ENCODE assay signal across 8 cellular contexts in the genomic region with DNA sequence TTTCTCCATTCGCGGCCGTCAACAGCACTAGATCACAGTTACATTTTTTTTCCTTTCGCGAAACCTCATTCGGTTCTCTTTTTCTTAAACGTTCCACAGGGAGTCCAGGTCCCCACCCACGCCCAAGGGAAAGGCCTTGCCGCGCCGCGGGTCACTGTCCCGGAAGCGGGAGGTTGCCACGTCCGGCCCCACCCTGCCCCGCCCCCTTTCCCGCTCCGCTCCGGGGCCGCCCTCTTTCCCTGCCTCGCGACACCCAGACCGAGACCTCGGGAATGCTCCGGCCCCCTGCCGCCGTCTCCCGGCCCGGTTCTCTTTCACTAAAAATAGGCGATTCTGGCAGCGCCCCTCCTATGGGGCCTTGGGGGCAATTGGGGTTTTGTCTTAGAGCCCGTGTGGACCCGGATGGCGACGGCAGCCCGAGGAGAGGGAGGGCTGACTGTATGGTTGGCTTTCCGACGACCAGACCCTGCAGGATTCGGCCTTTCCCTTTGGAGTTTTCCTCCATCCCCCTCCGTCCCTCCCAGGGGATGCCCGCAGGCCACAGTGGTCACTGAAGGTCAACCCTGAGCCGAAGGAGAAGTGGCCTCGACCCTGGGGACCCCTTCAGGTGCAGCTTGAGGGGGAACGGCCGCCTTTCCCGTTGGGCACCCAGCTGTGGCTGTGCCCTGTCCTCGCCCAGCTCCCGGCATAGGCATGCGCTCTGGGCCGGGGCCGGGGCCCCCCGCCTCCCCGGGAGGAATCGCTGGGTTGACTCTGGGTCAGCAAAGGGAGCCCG. TPM values are rescaled to one million over a fixed set of nuclear protein-coding genes. Genes with fewer than 3 reads are reported as not detected.
DNase-seq lines count a peak whose midpoint lies in the region; ATAC-seq and TF ChIP-seq lines count a peak whose summit lies in the region.

No MANE protein-coding gene starts in this region.

- peak overlapping the region; percentile 94 to 99 (median 96) for H3K27ac ChIP-seq in gastrocnemius medialis

- no peak for TF ChIP-seq CTCF in gastrocnemius medialis (IDR thresholded peaks at IDR 0.05 in 4 of 5, conservative IDR thresholded peaks at IDR 0.05 in 1 of 5)

- peaks cover 0 to 14% of the 10 kb centered on the region in 2 donors for H3K36me3 ChIP-seq in gastrocnemius medialis

- peaks cover 59 to 60% of the 10 kb centered on the region in 2 donors for H3K4me1 ChIP-seq in gastrocnemius medialis

- H3K4me3 ChIP-seq in gastrocnemius medialis, result peak overlapping the region; percentile 77 to 97 (median 86)

- DNase-seq in ELR (ENCODE audit: low read depth) (peak; percentile 92), RKO (ENCODE audit: low spot score) (peak; percentile 88), amniotic epithelial cell (ENCODE audit: low read depth) (peak; percentile 69), hepatic stellate cell (ENCODE audit: low spot score) (peak; percentile 95), gastrocnemius medialis (peak; percentile 84 to 91), NCI-H526 treated with DMSO at 0.1 percent for 48 hours (lab: John Stamatoyannopoulos, UW) (no peak), DMS53 treated with DMSO at 0.1 percent for 48 hours (lab: John Stamatoyannopoulos, UW; ENCODE audit: unreplicated experiment) (no peak)

- peak; percentile 86 to 92 for TF ChIP-seq POLR2A in gastrocnemius medialis (IDR thresholded peaks at IDR 0.05)

- no peaks in the 10 kb centered on the region for H3K9me3 ChIP-seq in gastrocnemius medialis

- no peaks in the 10 kb centered on the region for H3K27me3 ChIP-seq in gastrocnemius medialis

- ATAC-seq in HG02588 (IDR thresholded peaks at IDR 0.05; ENCODE audit: unreplicated experiment) (peak; percentile 42), gastrocnemius medialis (peak; percentile 50 to 59)

- intact Hi-C loops in gastrocnemius medialis (cut with DNase I; ENCODE audit: low total_unique reads), result loop anchor here (1.0 to 5.0 kb wide), 3 partner anchors 14 to 444 kb away; partner anchors contain the start of genes MGAT1 and TRIM52

- in situ Hi-C loops in gastrocnemius medialis (cut with MboI; ENCODE audit: low sequenced_read_pairs in 4 of 4), result no loop called here

RNA-seq across cellular contexts. Expression of gene RACK1, which starts 2.8 kb away (rescaled TPM):
- 1,000 to 10,000 TPM; 1,697 to 2,187 (median 1,957) TPM for total RNA-seq in gastrocnemius medialis

RNA-seq across cellular contexts. Expression of gene TRIM52, which starts 14.5 kb away (rescaled TPM):
- 1 to 10 TPM; 1.3 to 4.9 (median 3.4) TPM for total RNA-seq in gastrocnemius medialis

RNA-seq across cellular contexts. Expression of gene TRIM41, which starts 23.4 kb away (rescaled TPM):
- total RNA-seq in gastrocnemius medialis, result 10 to 100 TPM; 15.6 to 23.5 (median 21.6) TPM

RNA-seq across cellular contexts. Expression of gene TRIM7, which starts 41.5 kb away (rescaled TPM):
- total RNA-seq in gastrocnemius medialis, result 10 to 100 TPM; 27.9 to 58.4 (median 47.1) TPM

Comparison
In these comparisons a context has a peak if more than half of its experiments do, and no peak if none do; other contexts are left out.
1. DNase-seq: peak in ELR (single experiment), RKO (single experiment), amniotic epithelial cell (single experiment), hepatic stellate cell (single experiment) and gastrocnemius medialis (2 of 2); none in NCI-H526 treated with DMSO at 0.1 percent for 48 hours (single experiment) and DMS53 treated with DMSO at 0.1 percent for 48 hours (single experiment).